Comparison of ENCODE assay signal across 12 cellular contexts in the genomic region with DNA sequence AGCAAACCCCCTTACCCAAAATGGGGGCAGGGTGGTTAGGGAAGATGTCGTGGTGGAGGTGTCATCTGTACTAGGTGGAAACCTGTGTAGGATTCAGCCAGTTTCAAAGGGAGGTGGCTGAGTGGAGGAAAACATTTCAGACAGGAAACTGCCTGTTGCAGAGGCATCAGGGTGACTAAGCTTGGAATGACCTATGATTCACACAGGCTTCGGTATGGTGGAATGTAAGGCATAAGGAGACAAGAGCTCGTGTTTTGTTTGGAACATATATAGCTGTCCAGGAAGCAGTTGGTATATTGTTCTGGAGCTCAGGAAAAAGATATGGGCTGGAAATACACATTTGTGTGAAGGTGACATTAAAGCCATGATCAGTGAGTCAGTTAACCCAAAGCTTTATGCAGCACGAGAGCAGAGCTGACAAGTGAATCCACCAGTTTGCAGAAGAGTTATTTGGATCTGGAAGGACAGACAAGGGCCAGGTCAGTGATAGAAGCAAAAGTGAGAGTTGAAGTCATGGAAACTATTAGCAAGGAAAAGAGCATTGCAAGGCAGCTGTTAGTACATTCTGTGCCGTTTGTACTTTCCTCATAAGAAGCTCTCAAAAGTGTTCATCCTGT. TPM values are rescaled to one million over a fixed set of nuclear protein-coding genes. Genes with fewer than 3 reads are reported as not detected.
DNase-seq lines count a peak whose midpoint lies in the region; ATAC-seq and TF ChIP-seq lines count a peak whose summit lies in the region.
"Had no signal": no experiment of that assay in that cellular context is flagged by ENCODE, and none has a peak within 500 bp of the region (broad histone marks: within the 10 kb centered on the region; RNA-seq: fewer than 3 reads in every experiment).

No MANE protein-coding gene starts in this region.

- peak; percentile 97 for ATAC-seq in foreskin keratinocyte
- ATAC-seq in stimulated activated effector memory CD8-positive, alpha-beta T cell treated with anti-CD3 and anti-CD28 coated beads, Interleukin-12 subunit alpha, Interleukin-12 subunit beta, amount 100 ng/mL, for 72 hours = peak; percentile 64
- no peak for ATAC-seq in HG03521 (IDR thresholded peaks at IDR 0.05; ENCODE audit: unreplicated experiment)
- no peak for ATAC-seq in GM19324 (IDR thresholded peaks at IDR 0.05; ENCODE audit: low FRiP score, unreplicated experiment)
- no peak for ATAC-seq in GM18868 (IDR thresholded peaks at IDR 0.05; ENCODE audit: unreplicated experiment)

- peaks cover 24% of the 10 kb centered on the region for H3K4me1 Mint-ChIP-seq in stimulated activated effector memory CD8-positive, alpha-beta T cell treated with anti-CD3 and anti-CD28 coated beads, Interleukin-12 subunit alpha, Interleukin-12 subunit beta, amount 100 ng/mL, for 72 hours

- peaks cover 22% of the 10 kb centered on the region for H3K4me1 ChIP-seq in foreskin keratinocyte

- peak overlapping the region; percentile 78 for H3K27ac ChIP-seq in foreskin keratinocyte
- H3K27ac ChIP-seq: C4-2B, cardiac muscle cell had no signal

- H3K27ac Mint-ChIP-seq in stimulated activated effector memory CD8-positive, alpha-beta T cell treated with anti-CD3 and anti-CD28 coated beads, Interleukin-12 subunit alpha, Interleukin-12 subunit beta, amount 100 ng/mL, for 72 hours = peak overlapping the region; percentile 41

- H3K27me3 ChIP-seq in foreskin keratinocyte = no peaks in the 10 kb centered on the region
- H3K27me3 ChIP-seq: cardiac muscle cell had no signal

- peak; percentile 34 for DNase-seq in activated CD4-positive, alpha-beta T cell treated with anti-CD3 and anti-CD28 coated beads for 48 hours
- no peak for DNase-seq in activated CD4-positive, alpha-beta T cell treated with anti-CD3 and anti-CD28 coated beads for 4 hours
- peak; percentile 32 for DNase-seq in T1000 (lab: John Stamatoyannopoulos, UW)
- DNase-seq in foreskin keratinocyte = peak; percentile 90 to 97
- DNase-seq in stimulated activated effector memory CD8-positive, alpha-beta T cell treated with anti-CD3 and anti-CD28 coated beads, Interleukin-12 subunit alpha, Interleukin-12 subunit beta, amount 100 ng/mL, for 72 hours (ENCODE audit: low spot score in 2 of 2) = no peak
- DNase-seq: GOT3, NCI-H526 treated with DMSO at 0.1 percent for 48 hours had no signal

- H3K4me3 Mint-ChIP-seq in stimulated activated effector memory CD8-positive, alpha-beta T cell treated with anti-CD3 and anti-CD28 coated beads, Interleukin-12 subunit alpha, Interleukin-12 subunit beta, amount 100 ng/mL, for 72 hours = no peak overlapping the region

- no peaks in the 10 kb centered on the region for H3K9me3 Mint-ChIP-seq in stimulated activated effector memory CD8-positive, alpha-beta T cell treated with anti-CD3 and anti-CD28 coated beads, Interleukin-12 subunit alpha, Interleukin-12 subunit beta, amount 100 ng/mL, for 72 hours

- peaks cover 100% of the 10 kb centered on the region for H3K36me3 Mint-ChIP-seq in stimulated activated effector memory CD8-positive, alpha-beta T cell treated with anti-CD3 and anti-CD28 coated beads, Interleukin-12 subunit alpha, Interleukin-12 subunit beta, amount 100 ng/mL, for 72 hours

- no peak for TF ChIP-seq CTCF in foreskin keratinocyte (conservative IDR thresholded peaks at IDR 0.05)

RNA-seq across cellular contexts. Expression of gene UTP25, which starts 12.2 kb away (rescaled TPM):
- 9.0 and 9.2 TPM in 2 replicates for total RNA-seq in foreskin keratinocyte
- 3.2 and 3.7 TPM in 2 replicates for polyA plus RNA-seq in foreskin keratinocyte

RNA-seq across cellular contexts. Expression of gene IRF6, which starts 34.0 kb away (rescaled TPM):
- 160 and 194 TPM in 2 replicates for total RNA-seq in foreskin keratinocyte
- polyA plus RNA-seq in foreskin keratinocyte = 70.3 and 93.1 TPM in 2 replicates

RNA-seq across cellular contexts. Expression of gene C1orf74, which starts 55.6 kb away (rescaled TPM):
- total RNA-seq in foreskin keratinocyte = 11.0 and 12.3 TPM in 2 replicates
- polyA plus RNA-seq in foreskin keratinocyte = 5.7 and 6.1 TPM in 2 replicates

Comparison
In these comparisons a context has a peak if more than half of its experiments do, and no peak if none do; other contexts are left out.
1. DNase-seq: peak in activated CD4-positive, alpha-beta T cell treated with anti-CD3 and anti-CD28 coated beads for 48 hours (single experiment), T1000 (single experiment) and foreskin keratinocyte (2 of 2); none in activated CD4-positive, alpha-beta T cell treated with anti-CD3 and anti-CD28 coated beads for 4 hours (0 of 2) and stimulated activated effector memory CD8-positive, alpha-beta T cell treated with anti-CD3 and anti-CD28 coated beads, Interleukin-12 subunit alpha, Interleukin-12 subunit beta, amount 100 ng/mL, for 72 hours (0 of 2).
2. ATAC-seq: peak in foreskin keratinocyte (single experiment) and stimulated activated effector memory CD8-positive, alpha-beta T cell treated with anti-CD3 and anti-CD28 coated beads, Interleukin-12 subunit alpha, Interleukin-12 subunit beta, amount 100 ng/mL, for 72 hours (single experiment); none in HG03521 (single experiment), GM19324 (single experiment) and GM18868 (single experiment).